8 cellular contexts compared by ENCODE assay signal in the genomic region with DNA sequence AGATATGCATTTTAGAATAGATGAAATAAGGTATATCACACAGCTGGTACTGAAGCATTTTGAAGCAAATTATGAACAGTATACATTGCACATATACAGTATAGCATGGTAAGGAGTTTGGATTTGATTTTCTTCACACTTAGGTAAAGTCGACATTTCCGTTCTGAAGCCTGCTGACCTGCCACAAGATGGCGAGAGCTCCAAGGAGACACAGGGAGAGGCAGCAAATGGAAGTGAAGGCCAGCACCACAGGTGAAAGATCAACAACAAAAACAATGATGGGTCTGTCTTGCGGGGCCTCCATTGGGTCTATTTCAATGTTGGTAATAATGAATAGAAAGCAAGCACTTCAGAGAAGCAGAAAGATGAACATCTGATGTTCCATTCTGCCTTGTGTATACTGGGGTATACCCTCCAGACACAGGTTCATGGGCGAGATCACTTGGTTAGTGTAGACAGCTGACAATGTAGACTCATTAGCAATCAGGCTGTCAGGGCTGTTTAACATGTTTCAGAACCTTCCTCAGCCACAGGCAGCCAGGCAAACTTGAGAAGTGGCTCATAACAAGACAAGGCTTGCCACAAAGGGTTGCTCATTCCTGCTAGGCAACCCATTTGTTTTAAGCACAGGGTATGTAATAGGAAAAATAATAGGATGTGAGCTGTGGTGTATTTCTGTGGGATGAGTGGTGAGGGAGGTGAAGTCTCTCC.
DNase-seq lines count a peak whose midpoint lies in the region; ATAC-seq and TF ChIP-seq lines count a peak whose summit lies in the region.

No MANE protein-coding gene starts in this region.

- no peaks in the 10 kb centered on the region for H3K9me3 ChIP-seq in RWPE2 (ENCODE audit: severe bottlenecking)

- TF ChIP-seq CTCF in AG09319 (IDR thresholded peaks at IDR 0.05; ENCODE audit: low read depth, low read length) (peak; percentile 66), RWPE2 (IDR thresholded peaks at IDR 0.05; ENCODE audit: poor library complexity, severe bottlenecking) (peak; percentile 57), fibroblast of mammary gland (conservative IDR thresholded peaks at IDR 0.05; ENCODE audit: control insufficient read depth, insufficient read depth, low read depth, low read length) (peak; percentile 63)

- no peaks in the 10 kb centered on the region for H3K27me3 ChIP-seq in RWPE2 (ENCODE audit: insufficient read depth, poor library complexity, severe bottlenecking)

- H3K27ac ChIP-seq in RWPE2 (ENCODE audit: poor library complexity, severe bottlenecking), result no peak overlapping the region

- DNase-seq in AG09319 (ENCODE audit: extremely low read depth, low read depth), result no peak
- peak; percentile 22 for DNase-seq in GM03348 (ENCODE audit: low spot score)
- DNase-seq in RWPE2 (ENCODE audit: low spot score), result no peak
- DNase-seq in fibroblast of mammary gland (ENCODE audit: low read depth), result peak; percentile 51
- peak; percentile 0 for DNase-seq in stimulated activated CD4-positive, alpha-beta T cell treated with anti-CD3 and anti-CD28 coated beads, Interleukin-2, amount 100 ng/mL, for 4 hours (ENCODE audit: low read depth)
- no peak for DNase-seq in 8988T
- DNase-seq in pons (ENCODE audit: low spot score), result no peak

- no peak overlapping the region for H3K4me3 ChIP-seq in RWPE2 (ENCODE audit: severe bottlenecking)
- H3K4me3 ChIP-seq in fibroblast of mammary gland (ENCODE audit: control insufficient read depth, low read depth, low read length), result no peak overlapping the region

- ATAC-seq in HG03520 (IDR thresholded peaks at IDR 0.05; ENCODE audit: unreplicated experiment) (peak; percentile 74), RWPE2 (ENCODE audit: low read depth) (peak; percentile 94)

- peaks cover 7% of the 10 kb centered on the region for H3K4me1 ChIP-seq in RWPE2 (ENCODE audit: insufficient read depth, poor library complexity, severe bottlenecking)

- no peaks in the 10 kb centered on the region for H3K36me3 ChIP-seq in RWPE2 (ENCODE audit: low read depth)

Comparison
In these comparisons a context has a peak if more than half of its experiments do, and no peak if none do; other contexts are left out.
1. DNase-seq: peak in GM03348 (single experiment), fibroblast of mammary gland (single experiment) and stimulated activated CD4-positive, alpha-beta T cell treated with anti-CD3 and anti-CD28 coated beads, Interleukin-2, amount 100 ng/mL, for 4 hours (single experiment); none in AG09319 (single experiment), RWPE2 (single experiment), 8988T (single experiment) and pons (single experiment).
2. Peak in every context shown above with its lines, with median percentiles within 50 percentile points of each other: CTCF ChIP-seq.